9 cellular contexts compared by ENCODE assay signal in genomic region chr7:78039791-78040776, GRCh38.
DNase-seq lines count a peak whose midpoint lies in the region; ATAC-seq, FAIRE-seq and TF ChIP-seq lines count a peak whose summit lies in the region.
"Had no signal": no experiment of that assay in that cellular context is flagged by ENCODE, and none has a peak within 500 bp of the region (broad histone marks: within the 10 kb centered on the region; RNA-seq: fewer than 3 reads in every experiment).

No MANE protein-coding gene starts in this region.

- H3F3A ChIP-seq in SU-DHL-6 (ENCODE audit: insufficient read depth), result no peaks in the 10 kb centered on the region

- H3K4me3 ChIP-seq in SU-DHL-6 (ENCODE audit: insufficient read depth, low read length, poor library complexity, severe bottlenecking), result no peak overlapping the region
- no peak overlapping the region for H3K4me3 ChIP-seq in bronchial epithelial cell (ENCODE audit: low read depth, low read length)
- no peak overlapping the region for H3K4me3 ChIP-seq in mucosa of descending colon

- no peaks in the 10 kb centered on the region for H3K9me2 ChIP-seq in SU-DHL-6 (replicated peaks; ENCODE audit: insufficient read depth, low read length)

- intact Hi-C loops in Right ventricle myocardium inferior (cut with DNase I) (no loop called here), cardiac septum (cut with DNase I) (no loop called here), mucosa of descending colon (cut with DNase I, micrococcal nuclease) (no loop called here)

- peak; percentile 77 for FAIRE-seq in bronchial epithelial cell (lab: Jason Lieb, UNC)
- FAIRE-seq: endometrium had no signal

- no peak overlapping the region for H2AFZ ChIP-seq in SU-DHL-6 (ENCODE audit: low read depth, low read length, severe bottlenecking)

- no peak overlapping the region for H3K9ac ChIP-seq in SU-DHL-6 (ENCODE audit: low read length)

- DNase-seq in Right ventricle myocardium inferior (ENCODE audit: missing footprints), result peak; percentile 72
- DNase-seq in cardiac septum (ENCODE audit: low spot score), result no peak
- DNase-seq in bronchial epithelial cell (ENCODE audit: low read depth), result no peak
- peak in 2 of 3 donors; percentile 36 to 61 for DNase-seq in mucosa of descending colon
- DNase-seq in UCSD-AML1 (lab: John Stamatoyannopoulos, UW; ENCODE audit: unreplicated experiment), result no peak
- no peak for DNase-seq in kidney glomerular epithelial cell (lab: John Stamatoyannopoulos, UW)

- no peaks in the 10 kb centered on the region for H3K4me1 ChIP-seq in mucosa of descending colon (ENCODE audit: low read depth)

- H3K27ac ChIP-seq in SU-DHL-6 (ENCODE audit: low read depth, low read length), result no peak overlapping the region

- H3K36me3 ChIP-seq in SU-DHL-6 (ENCODE audit: low read length) (no peaks in the 10 kb centered on the region), bronchial epithelial cell (ENCODE audit: control insufficient read depth, insufficient read depth, low read length) (no peaks in the 10 kb centered on the region), mucosa of descending colon (ENCODE audit: low read depth) (no peaks in the 10 kb centered on the region)

- no peak for ATAC-seq in Right ventricle myocardium inferior
- ATAC-seq in HG03025 (IDR thresholded peaks at IDR 0.05; ENCODE audit: low FRiP score, unreplicated experiment), result peak; percentile 90
- peak; percentile 78 for ATAC-seq in mucosa of descending colon

- no peak overlapping the region for H3K4me2 ChIP-seq in SU-DHL-6 (ENCODE audit: low read depth, low read length, poor library complexity, severe bottlenecking)

- TF ChIP-seq CTCF in SU-DHL-6 (IDR thresholded peaks at IDR 0.05; ENCODE audit: insufficient read depth, low read length, poor library complexity, severe bottlenecking) (peak; percentile 70), bronchial epithelial cell (IDR thresholded peaks at IDR 0.05; ENCODE audit: insufficient read depth, low read length, severe bottlenecking) (peak; percentile 71), mucosa of descending colon (IDR thresholded peaks at IDR 0.05) (peak; percentile 35)

- H3K27me3 ChIP-seq in SU-DHL-6 (ENCODE audit: low read length) (no peaks in the 10 kb centered on the region), bronchial epithelial cell (ENCODE audit: control insufficient read depth, insufficient read depth, low read length) (no peaks in the 10 kb centered on the region)

- H3K9me3 ChIP-seq in SU-DHL-6 (ENCODE audit: insufficient read depth, low read length) (no peaks in the 10 kb centered on the region), mucosa of descending colon (no peaks in the 10 kb centered on the region)

- no peaks in the 10 kb centered on the region for H4K20me1 ChIP-seq in SU-DHL-6 (ENCODE audit: low read depth, low read length)

- H3K79me2 ChIP-seq in SU-DHL-6 (ENCODE audit: insufficient read depth, low read length), result no peaks in the 10 kb centered on the region

Comparison
In these comparisons a context has a peak if more than half of its experiments do, and no peak if none do; other contexts are left out.
1. DNase-seq: peak in Right ventricle myocardium inferior (single experiment) and mucosa of descending colon (2 of 3); none in cardiac septum (single experiment), bronchial epithelial cell (single experiment), UCSD-AML1 (single experiment) and kidney glomerular epithelial cell (single experiment).
2. Peak in every context shown above with its lines, with median percentiles within 50 percentile points of each other: CTCF ChIP-seq.